1 cellular context compared by ENCODE assay signal in genomic region chr15:39075756-39076341, GRCh38.
TF ChIP-seq lines count a peak whose summit lies in the region.

No MANE protein-coding gene starts in this region.

TF ChIP-seq in IMR-90, 13 proteins besides CTCF, POLR2A, EP300 and RAD21 (continued from another document):
- TF ChIP-seq CHD1 (IDR thresholded peaks at IDR 0.05; ENCODE audit: low read depth, low read length) = no peak
- TF ChIP-seq MAZ (IDR thresholded peaks at IDR 0.05; ENCODE audit: borderline replicate concordance, low read depth, low read length) = no peak
- no peak for TF ChIP-seq MAFK (IDR thresholded peaks at IDR 0.05; ENCODE audit: low read depth, low read length)
- no peak for TF ChIP-seq NFE2L2 (IDR thresholded peaks at IDR 0.05; ENCODE audit: low read depth, low read length)
- TF ChIP-seq MXI1 (IDR thresholded peaks at IDR 0.05; ENCODE audit: borderline replicate concordance, low read depth, low read length) = no peak
- no peak for TF ChIP-seq RFX5 (IDR thresholded peaks at IDR 0.05; ENCODE audit: low read depth, low read length)
- TF ChIP-seq RCOR1 (IDR thresholded peaks at IDR 0.05; ENCODE audit: insufficient replicate concordance, low read length) = no peak
- TF ChIP-seq FOS (IDR thresholded peaks at IDR 0.05; ENCODE audit: low read depth, low read length) = no peak
